24 cellular contexts compared by ENCODE assay signal in genomic region chr4:125538670-125539069, GRCh38.
"Had no signal": no experiment of that assay in that cellular context is flagged by ENCODE, and none has a peak within 500 bp of the region (broad histone marks: within the 10 kb centered on the region; RNA-seq: fewer than 3 reads in every experiment).

No MANE protein-coding gene starts in this region.

- H3K27ac ChIP-seq: lower lobe of right lung, pancreas, prostate gland, skin epidermis, spleen, tibial nerve, vagina had no signal

- H3K4me3 ChIP-seq: lower lobe of right lung, pancreas, prostate gland, skin epidermis, spleen, tibial nerve, vagina had no signal

- DNase-seq: hippocampal formation; kidney glomerular epithelial cell; left cardiac atrium; lower lobe of right lung; mammary epithelial cell; mesenchymal stem cell; naive thymus-derived CD8-positive, alpha-beta T cell; nucleus accumbens; pancreas; posterior cingulate gyrus; retina; right cardiac atrium; spleen; stimulated activated CD4-positive, alpha-beta T cell treated with anti-CD3 and anti-CD28 coated beads, Interleukin-4, amount 100 ng/mL, for 24 hours; stimulated activated naive CD4-positive, alpha-beta T cell; stimulated activated naive CD8-positive, alpha-beta T cell treated with anti-CD3 and anti-CD28 coated beads, Interleukin-15, amount 100 ng/mL, for 72 hours; substantia nigra had no signal

- H3K27me3 ChIP-seq: pancreas, spleen, tibial nerve, vagina had no signal

- H3K36me3 ChIP-seq: lower lobe of right lung, pancreas, prostate gland, spleen, tibial nerve, vagina had no signal

- H3K4me1 ChIP-seq: lower lobe of right lung, pancreas, prostate gland, spleen, tibial nerve, vagina had no signal

- ATAC-seq: left lobe of liver; naive thymus-derived CD8-positive, alpha-beta T cell; pancreas; sciatic nerve; stimulated activated effector memory CD8-positive, alpha-beta T cell treated with anti-CD3 and anti-CD28 coated beads, Interleukin-12 subunit alpha, Interleukin-12 subunit beta, amount 100 ng/mL, for 72 hours; stimulated activated naive CD8-positive, alpha-beta T cell treated with anti-CD3 and anti-CD28 coated beads, Interleukin-15, amount 100 ng/mL, for 72 hours had no signal

- H3K9me3 ChIP-seq: pancreas, prostate gland, vagina had no signal
